31 cellular contexts compared by ENCODE assay signal in genomic region chr12:64107776-64108175, GRCh38.
"Had no signal": no experiment of that assay in that cellular context is flagged by ENCODE, and none has a peak within 500 bp of the region (broad histone marks: within the 10 kb centered on the region; RNA-seq: fewer than 3 reads in every experiment).

No MANE protein-coding gene starts in this region.

- H3K27me3 ChIP-seq: ascending aorta, cardiac muscle cell, colonic mucosa had no signal

- H3K9me3 ChIP-seq: ascending aorta, colonic mucosa had no signal

- FAIRE-seq: bronchial epithelial cell, TTC549 had no signal

- H3K27ac ChIP-seq: ascending aorta, cardiac muscle cell, colonic mucosa, VCaP had no signal

- H3K4me1 ChIP-seq: ascending aorta, colonic mucosa had no signal

- DNase-seq: activated B cell treated with CpG ODN at 0.5 μM for 24 hours; activated CD4-positive, alpha-beta memory T cell treated with anti-CD3 and anti-CD28 coated beads, Interleukin-2, amount 10 ng/mL, durations not matched to agents 7 days and 5 days; activated CD4-positive, alpha-beta T cell treated with anti-CD3 and anti-CD28 coated beads for 1 hour; activated CD4-positive, alpha-beta T cell treated with anti-CD3 and anti-CD28 coated beads for 36 hours; activated CD4-positive, alpha-beta T cell treated with anti-CD3 and anti-CD28 coated beads for 48 hours; activated CD4-positive, alpha-beta T cell treated with anti-CD3 and anti-CD28 coated beads, Interleukin-2, amount 10 ng/mL, durations not matched to agents 7 days and 5 days; activated CD4-positive, alpha-beta T cell treated with anti-CD3 and anti-CD28 coated beads, Interleukin-2, amount 50 U/mL, for 48 hours; activated CD8-positive, alpha-beta memory T cell treated with anti-CD3 and anti-CD28 coated beads for 24 hours; activated CD8-positive, alpha-beta memory T cell treated with anti-CD3 and anti-CD28 coated beads, Interleukin-2, amount 10 ng/mL, durations not matched to agents 7 days and 5 days; activated CD8-positive, alpha-beta memory T cell treated with anti-CD3 and anti-CD28 coated beads, Interleukin-2, amount 50 U/mL, for 48 hours; activated CD8-positive, alpha-beta T cell treated with anti-CD3 and anti-CD28 coated beads, Interleukin-2, amount 10 ng/mL, durations not matched to agents 7 days and 5 days; activated effector memory CD4-positive, alpha-beta T cell treated with Interleukin-2 at 50 U/mL for 16 hours; activated gamma-delta T cell; activated naive CD4-positive, alpha-beta T cell treated with anti-CD3 and anti-CD28 coated beads, Interleukin-2, amount 10 ng/mL, durations not matched to agents 7 days and 5 days; activated naive CD4-positive, alpha-beta T cell treated with Interleukin-2 at 50 U/mL for 16 hours; activated naive CD8-positive, alpha-beta T cell treated with anti-CD3 and anti-CD28 coated beads, Interleukin-2, amount 10 ng/mL, durations not matched to agents 7 days and 5 days; activated naive CD8-positive, alpha-beta T cell treated with anti-CD3 and anti-CD28 coated beads, Interleukin-2, amount 50 U/mL, for 24 hours; activated T-cell treated with anti-CD3 and anti-CD28 coated beads, Interleukin-2, amount 50 U/mL, for 24 hours; activated T-cell treated with anti-CD3 and anti-CD28 coated beads, Interleukin-2, amount 50 U/mL, for 48 hours; amygdala; anterior cingulate cortex; caudate nucleus; cerebellar nuclear complex; colonic mucosa; T-helper 2 cell; T-helper 9 cell had no signal

- H3K4me3 ChIP-seq: ascending aorta, cardiac muscle cell, colonic mucosa had no signal

- ATAC-seq: activated CD4-positive, alpha-beta T cell treated with anti-CD3 and anti-CD28 coated beads for 36 hours; activated CD8-positive, alpha-beta memory T cell treated with anti-CD3 and anti-CD28 coated beads, Interleukin-2, amount 10 ng/mL, durations not matched to agents 7 days and 5 days; activated CD8-positive, alpha-beta T cell treated with anti-CD3 and anti-CD28 coated beads, Interleukin-2, amount 10 ng/mL, durations not matched to agents 7 days and 5 days; activated naive CD8-positive, alpha-beta T cell treated with anti-CD3 and anti-CD28 coated beads, Interleukin-2, amount 50 U/mL, for 24 hours had no signal

- H3K36me3 ChIP-seq: colonic mucosa had no signal
